ENCODE assay signal across 8 cellular contexts in genomic region chr6:31271641-31272357, GRCh38. TPM values are rescaled to one million over a fixed set of nuclear protein-coding genes. Genes with fewer than 3 reads are reported as not detected.
A peak's percentile ranks its signal among the peaks of the same experiment; 100 is the strongest.
DNase-seq lines count a peak whose midpoint lies in the region; ATAC-seq and TF ChIP-seq lines count a peak whose summit lies in the region.

HLA-C (minus strand) TSS chr6:31272092; CDS start chr6:31272071, 21 bp downstream.

- DNase-seq in D341Med (ENCODE audit: low spot score) (peak; percentile 84), HuH-7 (ENCODE audit: low spot score) (peak; percentile 29), OCI-LY7 (ENCODE audit: low spot score) (peak; percentile 97), erythroblast (lab: John Stamatoyannopoulos, UW) (peak; percentile 96 to 98)
- peak; percentile 84 for DNase-seq in activated T-cell treated with anti-CD3 and anti-CD28 coated beads, Interleukin-2, amount 50 U/mL, for 1 hour
- DNase-seq in stimulated activated CD8-positive, alpha-beta memory T cell treated with anti-CD3 and anti-CD28 coated beads, Interleukin-4, amount 100 ng/mL, for 4 hours (ENCODE audit: low read depth in 2 of 2, low spot score in 1 of 2) = peak; percentile 81 to 83

- TF ChIP-seq CTCF in OCI-LY7 (conservative IDR thresholded peaks at IDR 0.05; ENCODE audit: low read length) = no peak

- CTCF ChIA-PET in OCI-LY7 (lab: Charles Lee; ENCODE audit: unreplicated experiment) = no interaction called here

- no peaks in the 10 kb centered on the region for H4K20me1 ChIP-seq in OCI-LY7 (ENCODE audit: insufficient read depth, low read length)

- H3K9me3 ChIP-seq in OCI-LY7 (ENCODE audit: low read length) = no peaks in the 10 kb centered on the region
- no peaks in the 10 kb centered on the region for H3K9me3 ChIP-seq in mucosa of rectum (ENCODE audit: control insufficient read depth in 2 of 2, low read length in 2 of 2)

- H3K4me2 ChIP-seq in OCI-LY7 (ENCODE audit: low read length) = peak within 1 kb of the TSS; percentile 83

- H3K4me1 ChIP-seq in OCI-LY7 (ENCODE audit: insufficient read depth, low read length, poor library complexity, severe bottlenecking) (peaks cover 55% of the 10 kb centered on the region), mucosa of rectum (ENCODE audit: control insufficient read depth in 2 of 2, insufficient read depth in 2 of 2, low read length in 2 of 2) (peaks cover 8 to 11% of the 10 kb centered on the region in 2 donors)

- H3K27ac ChIP-seq in OCI-LY7 (ENCODE audit: low read depth, low read length, poor library complexity, severe bottlenecking) (peak within 1 kb of the TSS; percentile 61), mucosa of rectum (ENCODE audit: low read depth in 2 of 2, low read length in 2 of 2) (peak within 1 kb of the TSS; percentile 89 to 92)

- TF ChIP-seq POLR2A in erythroblast (IDR thresholded peaks at IDR 0.05; ENCODE audit: low read length) = peak; percentile 74

- H2AFZ ChIP-seq in OCI-LY7 (ENCODE audit: low read length) = peak within 1 kb of the TSS; percentile 70; the same call in 1 of the 2 replicates

- H3K27me3 ChIP-seq in mucosa of rectum (ENCODE audit: control insufficient read depth in 2 of 2, insufficient read depth in 2 of 2, low read length in 2 of 2) = no peaks in the 10 kb centered on the region

- no TSS peak for BruUV-seq in OCI-LY7 (replicated peaks; lab: Mats Ljungman, UMichigan)

- intact Hi-C loops in OCI-LY7 (cut with micrococcal nuclease; ENCODE audit: unreplicated experiment) = loop anchor here (1.0 to 2.0 kb wide), 2 partner anchors 74 to 85 kb away; partner anchors contain the start of gene HLA-B

- peak; percentile 88 for ATAC-seq in GM21447 (IDR thresholded peaks at IDR 0.05; ENCODE audit: unreplicated experiment)

- H3K9me2 ChIP-seq in OCI-LY7 (ENCODE audit: insufficient read depth, low read length) = no peaks in the 10 kb centered on the region

- H3K36me3 ChIP-seq in OCI-LY7 (ENCODE audit: insufficient read depth, low read length) (peaks cover 29% of the 10 kb centered on the region), mucosa of rectum (ENCODE audit: control insufficient read depth in 2 of 2, insufficient read depth in 2 of 2, low read length in 2 of 2) (peaks cover 9 to 20% of the 10 kb centered on the region in 2 donors)

- H3K9ac ChIP-seq in mucosa of rectum (ENCODE audit: low read depth in 1 of 2, low read length in 2 of 2) = peak within 1 kb of the TSS; percentile 80 to 83

- peak within 1 kb of the TSS; percentile 91 for H3K4me3 ChIP-seq in OCI-LY7 (ENCODE audit: low read depth, low read length, poor library complexity, severe bottlenecking)
- peak within 1 kb of the TSS; percentile 79 to 80 for H3K4me3 ChIP-seq in mucosa of rectum (ENCODE audit: low read length in 2 of 2)

- H3K79me2 ChIP-seq in OCI-LY7 (ENCODE audit: insufficient read depth, low read depth, low read length) = peaks cover 8% of the 10 kb centered on the region; the same call in 1 of the 2 replicates

- POLR2A ChIA-PET in OCI-LY7 (lab: Charles Lee) = no interaction called here

RNA-seq across cellular contexts. Expression of gene HLA-C, which starts in this region (rescaled TPM):
- total RNA-seq in OCI-LY7 (2014; rRNA removed; shearing (Covaris generic)) = 333 and 406 TPM in 2 replicates
- total RNA-seq in OCI-LY7 (2022) = 404 and 419 TPM in 2 replicates

Comparison
In these comparisons a context has a peak if more than half of its experiments do, and no peak if none do; other contexts are left out.
1. Peak in every context shown above with its lines: DNase-seq, ATAC-seq, H3K4me3 ChIP-seq and H3K27ac ChIP-seq.
2. DNase-seq: peak in every context shown above with its lines; median percentile 97 in OCI-LY7; 97 in erythroblast; 84 in D341Med; 84 in activated T-cell treated with anti-CD3 and anti-CD28 coated beads, Interleukin-2, amount 50 U/mL, for 1 hour; 82 in stimulated activated CD8-positive, alpha-beta memory T cell treated with anti-CD3 and anti-CD28 coated beads, Interleukin-4, amount 100 ng/mL, for 4 hours; 29 in HuH-7.